ENCODE assay signal across 1 cellular context in the genomic region with DNA sequence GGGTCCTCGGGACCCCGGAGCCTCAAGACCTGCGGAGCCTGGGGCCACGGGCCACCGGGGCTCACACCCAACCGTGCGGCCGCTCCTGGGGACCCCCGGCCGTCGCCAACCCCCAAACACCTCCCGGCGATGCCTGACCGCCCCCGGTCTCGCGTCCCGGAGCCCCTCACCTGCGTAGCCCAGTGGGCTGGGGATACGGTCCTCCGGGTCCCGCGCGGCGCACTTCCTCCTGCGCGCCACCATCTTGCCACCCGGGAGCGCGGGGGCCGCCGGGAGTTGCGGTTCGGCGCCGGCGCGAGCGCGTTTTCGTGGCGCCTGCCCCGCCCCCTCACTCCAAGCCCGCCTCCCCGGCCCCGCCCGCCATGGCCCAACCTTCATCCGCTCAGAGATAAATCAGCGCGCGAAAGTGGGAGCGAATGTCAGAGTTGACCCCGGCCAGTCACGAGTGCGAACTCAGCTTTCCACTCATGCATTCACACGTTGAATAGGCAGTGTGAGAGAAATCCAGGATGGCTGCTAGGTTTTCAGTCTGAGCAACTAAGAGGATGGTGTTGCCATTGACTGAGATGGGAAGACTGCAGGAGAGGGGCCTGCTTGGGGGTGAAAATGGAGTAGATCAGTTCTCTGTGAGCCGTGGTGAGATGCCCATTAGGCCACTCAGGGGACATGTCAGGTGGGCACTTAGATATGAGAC.
TF ChIP-seq lines count a peak whose summit lies in the region.

A gene with protein sequence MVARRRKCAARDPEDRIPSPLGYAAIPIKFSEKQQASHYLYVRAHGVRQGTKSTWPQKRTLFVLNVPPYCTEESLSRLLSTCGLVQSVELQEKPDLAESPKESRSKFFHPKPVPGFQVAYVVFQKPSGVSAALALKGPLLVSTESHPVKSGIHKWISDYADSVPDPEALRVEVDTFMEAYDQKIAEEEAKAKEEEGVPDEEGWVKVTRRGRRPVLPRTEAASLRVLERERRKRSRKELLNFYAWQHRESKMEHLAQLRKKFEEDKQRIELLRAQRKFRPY (minus strand): TSS at position 253 of the 694 bp plus-strand sequence. CDS start 10 bp downstream, at position 243.

TF ChIP-seq in GM12878, 131 proteins besides CTCF, POLR2A, EP300 and RAD21 (continued from another document and continues in another):
- TF ChIP-seq FOS (IDR thresholded peaks at IDR 0.05; ENCODE audit: borderline replicate concordance, extremely low read depth, insufficient read length) (no peak), SUPT20H (IDR thresholded peaks at IDR 0.05; ENCODE audit: borderline replicate concordance, control insufficient read depth, low read depth, low read length) (no peak), MYC (IDR thresholded peaks at IDR 0.05; ENCODE audit: insufficient read depth, insufficient read length, insufficient replicate concordance, low read length, severe bottlenecking) (no peak), SIN3A (IDR thresholded peaks at IDR 0.05; ENCODE audit: low read depth, low read length) (0 out of 2 replicates have a peak, but pooled peaks have one; percentile 63), REST (IDR thresholded peaks at IDR 0.05; ENCODE audit: low read depth, low read length) (no peak), IRF3 (IDR thresholded peaks at IDR 0.05) (no peak), WRNIP1 (IDR thresholded peaks at IDR 0.05; ENCODE audit: borderline replicate concordance, low read depth, low read length) (no peak), GATAD2B (conservative IDR thresholded peaks at IDR 0.05; ENCODE audit: low read depth) (no peak), SREBF1 (IDR thresholded peaks at IDR 0.05; ENCODE audit: low read length) (no peak), SUZ12 (IDR thresholded peaks at IDR 0.05; ENCODE audit: unreplicated experiment) (no peak), KAT2A (conservative IDR thresholded peaks at IDR 0.05; ENCODE audit: control insufficient read depth, low read depth, low read length) (no peak), RFX5 (IDR thresholded peaks at IDR 0.05; ENCODE audit: low read depth, low read length) (no peak), JUNB (IDR thresholded peaks at IDR 0.05) (no peak), TBL1XR1 (IDR thresholded peaks at IDR 0.05; ENCODE audit: low read depth, low read length) (no peak), JUND (IDR thresholded peaks at IDR 0.05; ENCODE audit: low read depth, low read length) (no peak), ZNF622 (IDR thresholded peaks at IDR 0.05) (no peak), PAX5 (IDR thresholded peaks at IDR 0.05; ENCODE audit: borderline replicate concordance, low read depth, low read length) (no peak), CHD2 (IDR thresholded peaks at IDR 0.05; ENCODE audit: borderline replicate concordance, low read depth, low read length) (0 out of 2 replicates have a peak, but pooled peaks have one; percentile 41), RELB (IDR thresholded peaks at IDR 0.05; ENCODE audit: low read depth) (no peak), ETV6 (conservative IDR thresholded peaks at IDR 0.05 in 1 of 2, IDR thresholded peaks at IDR 0.05 in 1 of 2; ENCODE audit: borderline replicate concordance in 1 of 2, low read depth in 1 of 2) (no peak)
- TF ChIP-seq, protein P1, sequence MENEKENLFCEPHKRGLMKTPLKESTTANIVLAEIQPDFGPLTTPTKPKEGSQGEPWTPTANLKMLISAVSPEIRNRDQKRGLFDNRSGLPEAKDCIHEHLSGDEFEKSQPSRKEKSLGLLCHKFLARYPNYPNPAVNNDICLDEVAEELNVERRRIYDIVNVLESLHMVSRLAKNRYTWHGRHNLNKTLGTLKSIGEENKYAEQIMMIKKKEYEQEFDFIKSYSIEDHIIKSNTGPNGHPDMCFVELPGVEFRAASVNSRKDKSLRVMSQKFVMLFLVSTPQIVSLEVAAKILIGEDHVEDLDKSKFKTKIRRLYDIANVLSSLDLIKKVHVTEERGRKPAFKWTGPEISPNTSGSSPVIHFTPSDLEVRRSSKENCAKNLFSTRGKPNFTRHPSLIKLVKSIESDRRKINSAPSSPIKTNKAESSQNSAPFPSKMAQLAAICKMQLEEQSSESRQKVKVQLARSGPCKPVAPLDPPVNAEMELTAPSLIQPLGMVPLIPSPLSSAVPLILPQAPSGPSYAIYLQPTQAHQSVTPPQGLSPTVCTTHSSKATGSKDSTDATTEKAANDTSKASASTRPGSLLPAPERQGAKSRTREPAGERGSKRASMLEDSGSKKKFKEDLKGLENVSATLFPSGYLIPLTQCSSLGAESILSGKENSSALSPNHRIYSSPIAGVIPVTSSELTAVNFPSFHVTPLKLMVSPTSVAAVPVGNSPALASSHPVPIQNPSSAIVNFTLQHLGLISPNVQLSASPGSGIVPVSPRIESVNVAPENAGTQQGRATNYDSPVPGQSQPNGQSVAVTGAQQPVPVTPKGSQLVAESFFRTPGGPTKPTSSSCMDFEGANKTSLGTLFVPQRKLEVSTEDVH (IDR thresholded peaks at IDR 0.05; ENCODE audit: low read depth, partially characterized antibody), result no peak
- TF ChIP-seq, protein P2, sequence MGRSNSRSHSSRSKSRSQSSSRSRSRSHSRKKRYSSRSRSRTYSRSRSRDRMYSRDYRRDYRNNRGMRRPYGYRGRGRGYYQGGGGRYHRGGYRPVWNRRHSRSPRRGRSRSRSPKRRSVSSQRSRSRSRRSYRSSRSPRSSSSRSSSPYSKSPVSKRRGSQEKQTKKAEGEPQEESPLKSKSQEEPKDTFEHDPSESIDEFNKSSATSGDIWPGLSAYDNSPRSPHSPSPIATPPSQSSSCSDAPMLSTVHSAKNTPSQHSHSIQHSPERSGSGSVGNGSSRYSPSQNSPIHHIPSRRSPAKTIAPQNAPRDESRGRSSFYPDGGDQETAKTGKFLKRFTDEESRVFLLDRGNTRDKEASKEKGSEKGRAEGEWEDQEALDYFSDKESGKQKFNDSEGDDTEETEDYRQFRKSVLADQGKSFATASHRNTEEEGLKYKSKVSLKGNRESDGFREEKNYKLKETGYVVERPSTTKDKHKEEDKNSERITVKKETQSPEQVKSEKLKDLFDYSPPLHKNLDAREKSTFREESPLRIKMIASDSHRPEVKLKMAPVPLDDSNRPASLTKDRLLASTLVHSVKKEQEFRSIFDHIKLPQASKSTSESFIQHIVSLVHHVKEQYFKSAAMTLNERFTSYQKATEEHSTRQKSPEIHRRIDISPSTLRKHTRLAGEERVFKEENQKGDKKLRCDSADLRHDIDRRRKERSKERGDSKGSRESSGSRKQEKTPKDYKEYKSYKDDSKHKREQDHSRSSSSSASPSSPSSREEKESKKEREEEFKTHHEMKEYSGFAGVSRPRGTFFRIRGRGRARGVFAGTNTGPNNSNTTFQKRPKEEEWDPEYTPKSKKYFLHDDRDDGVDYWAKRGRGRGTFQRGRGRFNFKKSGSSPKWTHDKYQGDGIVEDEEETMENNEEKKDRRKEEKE (IDR thresholded peaks at IDR 0.05), result no peak
- TF ChIP-seq, protein P3, sequence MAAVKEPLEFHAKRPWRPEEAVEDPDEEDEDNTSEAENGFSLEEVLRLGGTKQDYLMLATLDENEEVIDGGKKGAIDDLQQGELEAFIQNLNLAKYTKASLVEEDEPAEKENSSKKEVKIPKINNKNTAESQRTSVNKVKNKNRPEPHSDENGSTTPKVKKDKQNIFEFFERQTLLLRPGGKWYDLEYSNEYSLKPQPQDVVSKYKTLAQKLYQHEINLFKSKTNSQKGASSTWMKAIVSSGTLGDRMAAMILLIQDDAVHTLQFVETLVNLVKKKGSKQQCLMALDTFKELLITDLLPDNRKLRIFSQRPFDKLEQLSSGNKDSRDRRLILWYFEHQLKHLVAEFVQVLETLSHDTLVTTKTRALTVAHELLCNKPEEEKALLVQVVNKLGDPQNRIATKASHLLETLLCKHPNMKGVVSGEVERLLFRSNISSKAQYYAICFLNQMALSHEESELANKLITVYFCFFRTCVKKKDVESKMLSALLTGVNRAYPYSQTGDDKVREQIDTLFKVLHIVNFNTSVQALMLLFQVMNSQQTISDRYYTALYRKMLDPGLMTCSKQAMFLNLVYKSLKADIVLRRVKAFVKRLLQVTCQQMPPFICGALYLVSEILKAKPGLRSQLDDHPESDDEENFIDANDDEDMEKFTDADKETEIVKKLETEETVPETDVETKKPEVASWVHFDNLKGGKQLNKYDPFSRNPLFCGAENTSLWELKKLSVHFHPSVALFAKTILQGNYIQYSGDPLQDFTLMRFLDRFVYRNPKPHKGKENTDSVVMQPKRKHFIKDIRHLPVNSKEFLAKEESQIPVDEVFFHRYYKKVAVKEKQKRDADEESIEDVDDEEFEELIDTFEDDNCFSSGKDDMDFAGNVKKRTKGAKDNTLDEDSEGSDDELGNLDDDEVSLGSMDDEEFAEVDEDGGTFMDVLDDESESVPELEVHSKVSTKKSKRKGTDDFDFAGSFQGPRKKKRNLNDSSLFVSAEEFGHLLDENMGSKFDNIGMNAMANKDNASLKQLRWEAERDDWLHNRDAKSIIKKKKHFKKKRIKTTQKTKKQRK (IDR thresholded peaks at IDR 0.05; ENCODE audit: low read depth, low read length), result no peak
- TF ChIP-seq, protein P4, sequence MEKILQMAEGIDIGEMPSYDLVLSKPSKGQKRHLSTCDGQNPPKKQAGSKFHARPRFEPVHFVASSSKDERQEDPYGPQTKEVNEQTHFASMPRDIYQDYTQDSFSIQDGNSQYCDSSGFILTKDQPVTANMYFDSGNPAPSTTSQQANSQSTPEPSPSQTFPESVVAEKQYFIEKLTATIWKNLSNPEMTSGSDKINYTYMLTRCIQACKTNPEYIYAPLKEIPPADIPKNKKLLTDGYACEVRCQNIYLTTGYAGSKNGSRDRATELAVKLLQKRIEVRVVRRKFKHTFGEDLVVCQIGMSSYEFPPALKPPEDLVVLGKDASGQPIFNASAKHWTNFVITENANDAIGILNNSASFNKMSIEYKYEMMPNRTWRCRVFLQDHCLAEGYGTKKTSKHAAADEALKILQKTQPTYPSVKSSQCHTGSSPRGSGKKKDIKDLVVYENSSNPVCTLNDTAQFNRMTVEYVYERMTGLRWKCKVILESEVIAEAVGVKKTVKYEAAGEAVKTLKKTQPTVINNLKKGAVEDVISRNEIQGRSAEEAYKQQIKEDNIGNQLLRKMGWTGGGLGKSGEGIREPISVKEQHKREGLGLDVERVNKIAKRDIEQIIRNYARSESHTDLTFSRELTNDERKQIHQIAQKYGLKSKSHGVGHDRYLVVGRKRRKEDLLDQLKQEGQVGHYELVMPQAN (conservative IDR thresholded peaks at IDR 0.05), result peak; percentile 87
- TF ChIP-seq, protein P5, sequence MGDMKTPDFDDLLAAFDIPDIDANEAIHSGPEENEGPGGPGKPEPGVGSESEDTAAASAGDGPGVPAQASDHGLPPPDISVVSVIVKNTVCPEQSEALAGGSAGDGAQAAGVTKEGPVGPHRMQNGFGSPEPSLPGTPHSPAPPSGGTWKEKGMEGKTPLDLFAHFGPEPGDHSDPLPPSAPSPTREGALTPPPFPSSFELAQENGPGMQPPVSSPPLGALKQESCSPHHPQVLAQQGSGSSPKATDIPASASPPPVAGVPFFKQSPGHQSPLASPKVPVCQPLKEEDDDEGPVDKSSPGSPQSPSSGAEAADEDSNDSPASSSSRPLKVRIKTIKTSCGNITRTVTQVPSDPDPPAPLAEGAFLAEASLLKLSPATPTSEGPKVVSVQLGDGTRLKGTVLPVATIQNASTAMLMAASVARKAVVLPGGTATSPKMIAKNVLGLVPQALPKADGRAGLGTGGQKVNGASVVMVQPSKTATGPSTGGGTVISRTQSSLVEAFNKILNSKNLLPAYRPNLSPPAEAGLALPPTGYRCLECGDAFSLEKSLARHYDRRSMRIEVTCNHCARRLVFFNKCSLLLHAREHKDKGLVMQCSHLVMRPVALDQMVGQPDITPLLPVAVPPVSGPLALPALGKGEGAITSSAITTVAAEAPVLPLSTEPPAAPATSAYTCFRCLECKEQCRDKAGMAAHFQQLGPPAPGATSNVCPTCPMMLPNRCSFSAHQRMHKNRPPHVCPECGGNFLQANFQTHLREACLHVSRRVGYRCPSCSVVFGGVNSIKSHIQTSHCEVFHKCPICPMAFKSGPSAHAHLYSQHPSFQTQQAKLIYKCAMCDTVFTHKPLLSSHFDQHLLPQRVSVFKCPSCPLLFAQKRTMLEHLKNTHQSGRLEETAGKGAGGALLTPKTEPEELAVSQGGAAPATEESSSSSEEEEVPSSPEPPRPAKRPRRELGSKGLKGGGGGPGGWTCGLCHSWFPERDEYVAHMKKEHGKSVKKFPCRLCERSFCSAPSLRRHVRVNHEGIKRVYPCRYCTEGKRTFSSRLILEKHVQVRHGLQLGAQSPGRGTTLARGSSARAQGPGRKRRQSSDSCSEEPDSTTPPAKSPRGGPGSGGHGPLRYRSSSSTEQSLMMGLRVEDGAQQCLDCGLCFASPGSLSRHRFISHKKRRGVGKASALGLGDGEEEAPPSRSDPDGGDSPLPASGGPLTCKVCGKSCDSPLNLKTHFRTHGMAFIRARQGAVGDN (IDR thresholded peaks at IDR 0.05), result 0 out of 2 replicates have a peak, but pooled peaks have one; percentile 33
